Comparison of ENCODE assay signal across 12 cellular contexts in genomic region chr10:115572740-115573455, GRCh38.
A peak's percentile ranks its signal among the peaks of the same experiment; 100 is the strongest.
DNase-seq lines count a peak whose midpoint lies in the region; ATAC-seq and TF ChIP-seq lines count a peak whose summit lies in the region.
"Had no signal": no experiment of that assay in that cellular context is flagged by ENCODE, and none has a peak within 500 bp of the region (broad histone marks: within the 10 kb centered on the region; RNA-seq: fewer than 3 reads in every experiment).

No MANE protein-coding gene starts in this region.

- no peak overlapping the region for H3K27ac ChIP-seq in cardiac muscle cell
- no peak overlapping the region for H3K27ac ChIP-seq in left ventricle myocardium inferior (replicated peaks)
- H3K27ac ChIP-seq in caudate nucleus (ENCODE audit: low read depth, low read length), result no peak overlapping the region
- H3K27ac ChIP-seq: prostate gland, uterus had no signal

- TF ChIP-seq CTCF in cardiac muscle cell (IDR thresholded peaks at IDR 0.05; ENCODE audit: low read depth, low read length) (peak; percentile 9), left ventricle myocardium inferior (IDR thresholded peaks at IDR 0.05; ENCODE audit: borderline replicate concordance) (no peak), NB4 (IDR thresholded peaks at IDR 0.05; ENCODE audit: low read depth, low read length) (peak; percentile 57), fibroblast of villous mesenchyme (IDR thresholded peaks at IDR 0.05; ENCODE audit: insufficient read depth, low read depth, low read length) (peak; percentile 23)

- H3K9me3 Mint-ChIP-seq in natural killer cell treated with Interleukin-12 subunit alpha and Interleukin-12 subunit beta and Interleukin-15 and Interleukin-18, amount 100 ng/mL, for 72 hours, result peaks cover 6% of the 10 kb centered on the region

- H3K36me3 Mint-ChIP-seq in natural killer cell treated with Interleukin-12 subunit alpha and Interleukin-12 subunit beta and Interleukin-15 and Interleukin-18, amount 100 ng/mL, for 72 hours, result no peaks in the 10 kb centered on the region

- intact Hi-C loops in left ventricle myocardium inferior (cut with micrococcal nuclease), result no loop called here

- TF ChIP-seq POLR2A in NB4 (IDR thresholded peaks at IDR 0.05; ENCODE audit: extremely low read depth, insufficient read length), result no peak

- H3K4me1 ChIP-seq in cardiac muscle cell (ENCODE audit: low read depth) (no peaks in the 10 kb centered on the region), left ventricle myocardium inferior (no peaks in the 10 kb centered on the region)
- H3K4me1 ChIP-seq: prostate gland, uterus had no signal

- no peak overlapping the region for H3K4me3 Mint-ChIP-seq in natural killer cell treated with Interleukin-12 subunit alpha and Interleukin-12 subunit beta and Interleukin-15 and Interleukin-18, amount 100 ng/mL, for 72 hours

- DNase-seq in cardiac muscle cell (ENCODE audit: low read depth in 1 of 2, low spot score in 1 of 2), result peak; percentile 1 to 19
- DNase-seq in left ventricle myocardium inferior, result no peak
- peak; percentile 15 for DNase-seq in NB4 (ENCODE audit: low read depth)
- no peak for DNase-seq in fibroblast of villous mesenchyme (ENCODE audit: low read depth)
- no peak for DNase-seq in activated T-cell treated with anti-CD3 and anti-CD28 coated beads, Interleukin-2, amount 50 U/mL, for 1 hour
- DNase-seq in natural killer cell treated with Interleukin-12 subunit alpha and Interleukin-12 subunit beta and Interleukin-15 and Interleukin-18, amount 100 ng/mL, for 72 hours (ENCODE audit: low spot score), result no peak
- no peak for DNase-seq in caudate nucleus (lab: John Stamatoyannopoulos, UW)
- no peak for DNase-seq in KG1 (lab: John Stamatoyannopoulos, UW)
- DNase-seq: activated effector memory CD4-positive, alpha-beta T cell treated with Interleukin-2 at 50 U/mL for 16 hours; NCI-H524; uterus had no signal

- H3K36me3 ChIP-seq in cardiac muscle cell (no peaks in the 10 kb centered on the region), left ventricle myocardium inferior (no peaks in the 10 kb centered on the region)
- H3K36me3 ChIP-seq: prostate gland had no signal

- no peak overlapping the region for H3K27ac Mint-ChIP-seq in natural killer cell treated with Interleukin-12 subunit alpha and Interleukin-12 subunit beta and Interleukin-15 and Interleukin-18, amount 100 ng/mL, for 72 hours

- H3K9me3 ChIP-seq in cardiac muscle cell (ENCODE audit: low read depth), result no peaks in the 10 kb centered on the region
- peaks cover 6% of the 10 kb centered on the region for H3K9me3 ChIP-seq in left ventricle myocardium inferior (replicated peaks)
- H3K9me3 ChIP-seq: prostate gland had no signal

- no peak for ATAC-seq in natural killer cell treated with Interleukin-12 subunit alpha and Interleukin-12 subunit beta and Interleukin-15 and Interleukin-18, amount 100 ng/mL, for 72 hours

- no peaks in the 10 kb centered on the region for H3K27me3 Mint-ChIP-seq in natural killer cell treated with Interleukin-12 subunit alpha and Interleukin-12 subunit beta and Interleukin-15 and Interleukin-18, amount 100 ng/mL, for 72 hours

- H3K27me3 ChIP-seq in cardiac muscle cell, result no peaks in the 10 kb centered on the region
- H3K27me3 ChIP-seq in left ventricle myocardium inferior (ENCODE audit: low read depth), result no peaks in the 10 kb centered on the region
- H3K27me3 ChIP-seq: uterus had no signal

- no peaks in the 10 kb centered on the region for H3K4me1 Mint-ChIP-seq in natural killer cell treated with Interleukin-12 subunit alpha and Interleukin-12 subunit beta and Interleukin-15 and Interleukin-18, amount 100 ng/mL, for 72 hours (ENCODE audit: low read depth in 2 of 2)

- H3K4me3 ChIP-seq in cardiac muscle cell, result no peak overlapping the region
- H3K4me3 ChIP-seq in left ventricle myocardium inferior, result no peak overlapping the region
- no peak overlapping the region for H3K4me3 ChIP-seq in NB4 (ENCODE audit: low read depth, low read length)
- no peak overlapping the region for H3K4me3 ChIP-seq in fibroblast of villous mesenchyme (ENCODE audit: low read depth, low read length)
- H3K4me3 ChIP-seq: prostate gland, uterus had no signal

Comparison
In these comparisons a context has a peak if more than half of its experiments do, and no peak if none do; other contexts are left out.
1. DNase-seq: peak in cardiac muscle cell (2 of 2) and NB4 (single experiment); none in left ventricle myocardium inferior (single experiment), fibroblast of villous mesenchyme (single experiment), activated T-cell treated with anti-CD3 and anti-CD28 coated beads, Interleukin-2, amount 50 U/mL, for 1 hour (single experiment), natural killer cell treated with Interleukin-12 subunit alpha and Interleukin-12 subunit beta and Interleukin-15 and Interleukin-18, amount 100 ng/mL, for 72 hours (single experiment), caudate nucleus (0 of 61) and KG1 (single experiment).